In the genomic region with DNA sequence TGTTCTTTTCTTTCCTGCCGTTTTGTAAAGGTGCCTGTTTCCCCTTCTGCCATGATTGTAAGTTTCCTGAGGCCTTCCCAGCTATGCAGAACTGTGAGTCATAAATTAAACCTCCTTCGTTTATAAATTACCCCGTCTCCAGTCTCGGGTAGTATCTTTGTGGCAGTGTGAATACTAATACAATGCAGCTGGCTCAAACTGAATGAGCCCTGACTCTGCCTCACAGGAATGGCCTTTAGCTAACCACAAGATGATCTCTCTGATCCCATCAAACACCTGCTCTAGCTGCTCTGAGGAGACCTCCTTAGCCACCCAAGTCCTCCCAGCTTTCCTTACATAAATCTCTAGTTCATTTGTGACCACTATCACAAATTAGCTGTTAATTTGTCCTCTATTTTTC, we compare ENCODE assay signal across 13 cellular contexts. TPM values are rescaled to one million over a fixed set of nuclear protein-coding genes. Genes with fewer than 3 reads are reported as not detected.
A peak's percentile ranks its signal among the peaks of the same experiment; 100 is the strongest.
DNase-seq lines count a peak whose midpoint lies in the region; ATAC-seq and TF ChIP-seq lines count a peak whose summit lies in the region.
"Had no signal": no experiment of that assay in that cellular context is flagged by ENCODE, and none has a peak within 500 bp of the region (broad histone marks: within the 10 kb centered on the region; RNA-seq: fewer than 3 reads in every experiment).

No MANE protein-coding gene starts in this region.

- H3K4me2 ChIP-seq in mammary epithelial cell (ENCODE audit: insufficient read depth, low read depth, low read length) = peak overlapping the region; percentile 15

- no peak overlapping the region for H3K27ac ChIP-seq in mammary epithelial cell (ENCODE audit: insufficient read depth, low read depth, low read length)
- H3K27ac ChIP-seq: colonic mucosa, right lobe of liver had no signal

- ATAC-seq in activated CD4-positive, alpha-beta T cell treated with anti-CD3 and anti-CD28 coated beads for 36 hours = no peak
- no peak for ATAC-seq in HG03039 (IDR thresholded peaks at IDR 0.05; ENCODE audit: unreplicated experiment)
- no peak for ATAC-seq in GM18498 (IDR thresholded peaks at IDR 0.05; ENCODE audit: unreplicated experiment)
- ATAC-seq: right lobe of liver had no signal

- peak overlapping the region; percentile 34 for H2AFZ ChIP-seq in mammary epithelial cell (ENCODE audit: low read depth, low read length)

- dilution Hi-C loops in mammary epithelial cell (cut with HindIII; ENCODE audit: low sequenced_read_pairs) = no loop called here

- H3K4me1 Mint-ChIP-seq in activated CD4-positive, alpha-beta T cell treated with anti-CD3 and anti-CD28 coated beads for 36 hours = peaks cover 49% of the 10 kb centered on the region

- H3K79me2 ChIP-seq in mammary epithelial cell (ENCODE audit: insufficient read depth, low read length) = no peaks in the 10 kb centered on the region

- H3K36me3 ChIP-seq in mammary epithelial cell (ENCODE audit: insufficient read depth, low read length) = no peaks in the 10 kb centered on the region
- H3K36me3 ChIP-seq: colonic mucosa, right lobe of liver had no signal

- H3K9me3 ChIP-seq in mammary epithelial cell (replicated peaks; ENCODE audit: insufficient read depth, low read length) = no peaks in the 10 kb centered on the region
- H3K9me3 ChIP-seq: colonic mucosa, right lobe of liver had no signal

- no peak for DNase-seq in activated CD4-positive, alpha-beta T cell treated with anti-CD3 and anti-CD28 coated beads for 36 hours
- no peak for DNase-seq in activated CD4-positive, alpha-beta T cell treated with anti-CD3 and anti-CD28 coated beads, Interleukin-2, amount 50 U/mL, for 1 hour
- DNase-seq in LHCN-M2 (ENCODE audit: low read depth) = peak; percentile 86
- DNase-seq in mammary epithelial cell = peak; percentile 66
- peak; percentile 95 for DNase-seq in renal cortical epithelial cell (ENCODE audit: low read depth)
- no peak for DNase-seq in anterior cingulate cortex (lab: John Stamatoyannopoulos, UW)
- DNase-seq: activated T-cell treated with anti-CD3 and anti-CD28 coated beads, Interleukin-2, amount 50 U/mL, for 48 hours; colonic mucosa; head of caudate nucleus; NCI-H146; right lobe of liver had no signal

- no peak overlapping the region for H3K4me3 Mint-ChIP-seq in activated CD4-positive, alpha-beta T cell treated with anti-CD3 and anti-CD28 coated beads for 36 hours

- no peaks in the 10 kb centered on the region for H3K9me3 Mint-ChIP-seq in activated CD4-positive, alpha-beta T cell treated with anti-CD3 and anti-CD28 coated beads for 36 hours (ENCODE audit: low read depth)

- H3K27me3 ChIP-seq in mammary epithelial cell (ENCODE audit: insufficient read depth, low read length) = no peaks in the 10 kb centered on the region
- H3K27me3 ChIP-seq: colonic mucosa, right lobe of liver had no signal

- 13% methylated on average over 4 of the region's 4 CpGs for WGBS in mammary epithelial cell (ENCODE audit: low coverage, missing lambda C conversion rate)

- no peaks in the 10 kb centered on the region for H3K36me3 Mint-ChIP-seq in activated CD4-positive, alpha-beta T cell treated with anti-CD3 and anti-CD28 coated beads for 36 hours (ENCODE audit: low read depth)

- no peak for TF ChIP-seq CTCF in mammary epithelial cell (conservative IDR thresholded peaks at IDR 0.05 in 1 of 2, IDR thresholded peaks at IDR 0.05 in 1 of 2; ENCODE audit: extremely low read depth in 1 of 2, insufficient read depth in 1 of 2, low read depth in 1 of 2, low read length in 2 of 2)

- in situ Hi-C loops in mammary epithelial cell (cut with MboI; ENCODE audit: low sequenced_read_pairs in 2 of 2) = no loop called here

- CTCF ChIA-PET in activated CD4-positive, alpha-beta T cell treated with anti-CD3 and anti-CD28 coated beads for 36 hours (lab: Charles Lee) = interaction anchor here (0.6 to 1.8 kb wide), 5 partner anchors 9 to 60 kb away, joined by 3 to 5 read pairs (median 3); no protein-coding TSS in a partner anchor
- CTCF ChIA-PET in mammary epithelial cell (lab: Charles Lee; ENCODE audit: low non-redundant PET) = no interaction called here

- H3K4me1 ChIP-seq in mammary epithelial cell (ENCODE audit: insufficient read depth, low read length) = peaks cover 29% of the 10 kb centered on the region
- H3K4me1 ChIP-seq: right lobe of liver had no signal

- H4K20me1 ChIP-seq in mammary epithelial cell (ENCODE audit: insufficient read depth, low read length) = no peaks in the 10 kb centered on the region

- POLR2A ChIA-PET in activated CD4-positive, alpha-beta T cell treated with anti-CD3 and anti-CD28 coated beads for 36 hours (lab: Charles Lee) = interaction anchor here (0.6 to 0.9 kb wide), 2 partner anchors 10 to 1745 kb away, joined by 4 read pairs; no protein-coding TSS in a partner anchor

- H3K27ac Mint-ChIP-seq in activated CD4-positive, alpha-beta T cell treated with anti-CD3 and anti-CD28 coated beads for 36 hours = peak overlapping the region; percentile 16

- intact Hi-C loops in activated CD4-positive, alpha-beta T cell treated with anti-CD3 and anti-CD28 coated beads for 36 hours (cut with DNase I, micrococcal nuclease) = no loop called here
- intact Hi-C loops in mammary epithelial cell (cut with micrococcal nuclease) = no loop called here

- no peak overlapping the region for H3K4me3 ChIP-seq in mammary epithelial cell (replicated peaks in 1 of 3; ENCODE audit: insufficient read depth in 1 of 3, low read depth in 2 of 3, low read length in 3 of 3)
- H3K4me3 ChIP-seq: colonic mucosa, right lobe of liver had no signal

- H3K27me3 Mint-ChIP-seq in activated CD4-positive, alpha-beta T cell treated with anti-CD3 and anti-CD28 coated beads for 36 hours = no peaks in the 10 kb centered on the region

- no peak overlapping the region for H3K9ac ChIP-seq in mammary epithelial cell (ENCODE audit: insufficient read depth, low read length)

- no TSS peak for BruUV-seq in mammary epithelial cell (replicated peaks; lab: Mats Ljungman, UMichigan)

RNA-seq across cellular contexts. Expression of gene CAB39, which starts 41.5 kb away (rescaled TPM):
- 100 to 1,000 TPM; 122 to 148 TPM for total RNA-seq in activated CD4-positive, alpha-beta T cell treated with anti-CD3 and anti-CD28 coated beads for 36 hours
- total RNA-seq in LHCN-M2 (2014; rRNA removed) (40.1 and 41.0 TPM in 2 replicates), mammary epithelial cell (100 to 1,000 TPM in 1 of 2 donors, 10 to 100 TPM in 1; 68.3 to 115 TPM), renal cortical epithelial cell (148 and 169 TPM in 2 replicates)
- polyA plus RNA-seq in LHCN-M2 (2012) = 12.6 TPM
- 55.2 TPM for polyA plus RNA-seq in mammary epithelial cell
- polyA minus RNA-seq in mammary epithelial cell = 149 TPM

Comparison
In these comparisons a context has a peak if more than half of its experiments do, and no peak if none do; other contexts are left out.
1. DNase-seq: peak in LHCN-M2 (single experiment), mammary epithelial cell (single experiment) and renal cortical epithelial cell (single experiment); none in activated CD4-positive, alpha-beta T cell treated with anti-CD3 and anti-CD28 coated beads for 36 hours (single experiment), activated CD4-positive, alpha-beta T cell treated with anti-CD3 and anti-CD28 coated beads, Interleukin-2, amount 50 U/mL, for 1 hour (single experiment) and anterior cingulate cortex (0 of 58).